ENCODE assay signal across 11 cellular contexts in the genomic region with DNA sequence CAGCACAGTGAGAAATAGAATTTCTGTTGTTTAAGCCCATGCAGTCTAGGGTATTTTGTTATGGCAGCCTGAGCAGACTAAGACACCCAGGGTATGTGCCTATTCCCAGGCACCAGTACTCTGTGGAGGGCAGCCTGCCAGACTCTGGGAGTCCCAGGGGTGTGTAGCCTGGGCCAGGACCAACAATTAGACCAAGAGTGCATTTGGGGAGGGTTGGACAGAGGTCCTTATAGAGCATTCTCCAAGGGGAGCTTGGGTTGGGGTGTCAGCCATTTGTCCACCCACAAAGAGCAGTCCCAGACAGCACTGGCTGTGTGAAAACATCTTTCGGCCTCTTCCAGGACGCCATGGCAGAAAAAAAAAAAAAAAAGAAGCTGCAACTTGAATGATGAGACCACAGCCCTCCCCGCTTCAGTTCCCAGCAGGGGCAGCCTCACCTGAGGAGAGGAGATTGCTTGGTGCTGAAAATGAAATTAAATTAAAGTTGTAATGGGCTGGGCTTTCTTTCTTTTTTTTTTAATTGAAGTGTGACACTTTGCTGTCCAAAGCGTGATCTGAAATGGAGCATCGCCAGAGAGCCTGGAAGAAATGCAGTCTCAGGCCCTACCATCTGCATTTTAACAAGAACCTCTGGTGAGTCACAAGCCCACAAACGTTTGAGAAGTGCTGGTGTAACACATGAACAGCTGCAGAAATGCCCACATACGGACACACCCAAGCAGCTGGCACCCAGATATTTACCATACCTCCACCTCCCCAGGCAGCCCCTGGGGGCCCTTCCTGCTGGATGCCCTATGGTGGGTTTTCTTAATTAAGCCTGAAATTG.
DNase-seq lines count a peak whose midpoint lies in the region; ATAC-seq lines count a peak whose summit lies in the region.
"Had no signal": no experiment of that assay in that cellular context is flagged by ENCODE, and none has a peak within 500 bp of the region (broad histone marks: within the 10 kb centered on the region; RNA-seq: fewer than 3 reads in every experiment).

No MANE protein-coding gene starts in this region.

- ATAC-seq in GM18511 (IDR thresholded peaks at IDR 0.05; ENCODE audit: unreplicated experiment) (no peak), GM19397 (IDR thresholded peaks at IDR 0.05; ENCODE audit: unreplicated experiment) (no peak)
- ATAC-seq: esophagus mucosa, left lung had no signal

- DNase-seq in AG08395 (ENCODE audit: low spot score) = peak; percentile 82
- DNase-seq in HCEC 1CT = peak; percentile 47
- peak; percentile 45 to 80 for DNase-seq in SHP77 (lab: John Stamatoyannopoulos, UW)
- DNase-seq in fibroblast of the conjunctiva (ENCODE audit: low read depth) = peak; percentile 43
- DNase-seq in activated naive CD4-positive, alpha-beta T cell treated with anti-CD3 and anti-CD28 coated beads, Interleukin-2, amount 50 U/mL, for 16 hours = no peak
- no peak for DNase-seq in activated naive CD4-positive, alpha-beta T cell treated with Interleukin-2 at 50 U/mL for 16 hours
- DNase-seq: left lung, NCI-H146 had no signal

Comparison
In these comparisons a context has a peak if more than half of its experiments do, and no peak if none do; other contexts are left out.
1. DNase-seq: peak in AG08395 (single experiment), HCEC 1CT (single experiment), SHP77 (2 of 2) and fibroblast of the conjunctiva (single experiment); none in activated naive CD4-positive, alpha-beta T cell treated with anti-CD3 and anti-CD28 coated beads, Interleukin-2, amount 50 U/mL, for 16 hours (single experiment) and activated naive CD4-positive, alpha-beta T cell treated with Interleukin-2 at 50 U/mL for 16 hours (single experiment).